1 cellular context compared by ENCODE assay signal in the genomic region with DNA sequence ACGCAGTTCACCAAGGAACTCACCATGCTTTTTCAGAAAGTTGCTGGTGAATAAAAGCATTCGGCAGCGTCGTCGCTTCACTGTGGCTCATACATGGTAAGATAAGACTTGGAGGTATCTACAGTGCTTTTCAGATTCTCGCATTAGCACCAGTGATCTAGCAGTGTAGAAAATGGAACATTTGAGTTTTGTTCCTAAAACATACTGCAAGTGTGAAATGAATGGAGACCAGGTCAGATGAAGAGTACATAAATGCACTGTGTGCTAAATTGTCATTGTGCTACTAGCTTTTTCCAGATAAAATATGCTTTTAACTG.
TF ChIP-seq lines count a peak whose summit lies in the region.

No MANE protein-coding gene starts in this region.

TF ChIP-seq in neural cell, 6 proteins besides CTCF, POLR2A, EP300 and RAD21 (continued from another document):
- TF ChIP-seq, protein P1, sequence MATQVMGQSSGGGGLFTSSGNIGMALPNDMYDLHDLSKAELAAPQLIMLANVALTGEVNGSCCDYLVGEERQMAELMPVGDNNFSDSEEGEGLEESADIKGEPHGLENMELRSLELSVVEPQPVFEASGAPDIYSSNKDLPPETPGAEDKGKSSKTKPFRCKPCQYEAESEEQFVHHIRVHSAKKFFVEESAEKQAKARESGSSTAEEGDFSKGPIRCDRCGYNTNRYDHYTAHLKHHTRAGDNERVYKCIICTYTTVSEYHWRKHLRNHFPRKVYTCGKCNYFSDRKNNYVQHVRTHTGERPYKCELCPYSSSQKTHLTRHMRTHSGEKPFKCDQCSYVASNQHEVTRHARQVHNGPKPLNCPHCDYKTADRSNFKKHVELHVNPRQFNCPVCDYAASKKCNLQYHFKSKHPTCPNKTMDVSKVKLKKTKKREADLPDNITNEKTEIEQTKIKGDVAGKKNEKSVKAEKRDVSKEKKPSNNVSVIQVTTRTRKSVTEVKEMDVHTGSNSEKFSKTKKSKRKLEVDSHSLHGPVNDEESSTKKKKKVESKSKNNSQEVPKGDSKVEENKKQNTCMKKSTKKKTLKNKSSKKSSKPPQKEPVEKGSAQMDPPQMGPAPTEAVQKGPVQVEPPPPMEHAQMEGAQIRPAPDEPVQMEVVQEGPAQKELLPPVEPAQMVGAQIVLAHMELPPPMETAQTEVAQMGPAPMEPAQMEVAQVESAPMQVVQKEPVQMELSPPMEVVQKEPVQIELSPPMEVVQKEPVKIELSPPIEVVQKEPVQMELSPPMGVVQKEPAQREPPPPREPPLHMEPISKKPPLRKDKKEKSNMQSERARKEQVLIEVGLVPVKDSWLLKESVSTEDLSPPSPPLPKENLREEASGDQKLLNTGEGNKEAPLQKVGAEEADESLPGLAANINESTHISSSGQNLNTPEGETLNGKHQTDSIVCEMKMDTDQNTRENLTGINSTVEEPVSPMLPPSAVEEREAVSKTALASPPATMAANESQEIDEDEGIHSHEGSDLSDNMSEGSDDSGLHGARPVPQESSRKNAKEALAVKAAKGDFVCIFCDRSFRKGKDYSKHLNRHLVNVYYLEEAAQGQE (IDR thresholded peaks at IDR 0.05; ENCODE audit: borderline replicate concordance) = no peak
- no peak for TF ChIP-seq SMC3 (conservative IDR thresholded peaks at IDR 0.05; ENCODE audit: poor library complexity)
- TF ChIP-seq EZH2 (IDR thresholded peaks at IDR 0.05; ENCODE audit: borderline replicate concordance, insufficient read depth, low read length, poor library complexity, severe bottlenecking) = no peak
- TF ChIP-seq MXI1 (conservative IDR thresholded peaks at IDR 0.05; ENCODE audit: poor library complexity, severe bottlenecking) = no peak
- no peak for TF ChIP-seq POLR2AphosphoS5 (IDR thresholded peaks at IDR 0.05)
